1 cellular context compared by ENCODE assay signal in genomic region chr4:180418819-180419531, GRCh38.
TF ChIP-seq lines count a peak whose summit lies in the region.

No MANE protein-coding gene starts in this region.

TF ChIP-seq in GM23338, 12 proteins besides CTCF, POLR2A, EP300 and RAD21 (continued from another document):
- TF ChIP-seq REST (IDR thresholded peaks at IDR 0.05; ENCODE audit: unreplicated experiment): no peak
